In genomic region chr18:55322176-55322735, GRCh38 we compare ENCODE assay signal across 8 cellular contexts.
DNase-seq lines count a peak whose midpoint lies in the region; ATAC-seq and TF ChIP-seq lines count a peak whose summit lies in the region.

No MANE protein-coding gene starts in this region.

- no peaks in the 10 kb centered on the region for H3K9me1 ChIP-seq in IMR-90 (ENCODE audit: insufficient read depth, low read length)

- H3K27ac ChIP-seq in IMR-90 (ENCODE audit: insufficient read depth, low read length): peak overlapping the region; percentile 82
- H3K27ac ChIP-seq in left lung: peak overlapping the region; percentile 82 to 87

- dilution Hi-C loops in IMR-90 (cut with HindIII; ENCODE audit: low sequenced_read_pairs, unreplicated experiment): no loop called here

- peak overlapping the region; percentile 34 for H4K5ac ChIP-seq in IMR-90 (ENCODE audit: low read depth, low read length)

- peak overlapping the region; percentile 65 for H3K9ac ChIP-seq in IMR-90 (ENCODE audit: low read depth, low read length)

- no peak overlapping the region for H2BK20ac ChIP-seq in IMR-90 (ENCODE audit: low read depth, low read length)

- H3K27me3 ChIP-seq in IMR-90 (ENCODE audit: control insufficient read depth, insufficient read depth, low read length) (no peaks in the 10 kb centered on the region), left lung (no peaks in the 10 kb centered on the region)

- no CpG with 5 or more reads among the region's 30 CpGs for WGBS in IMR-90 (ENCODE audit: extremely low coverage in 2 of 2, insufficient read length in 1 of 2), 2 experiments

- peak overlapping the region; percentile 64 for H3K4ac ChIP-seq in IMR-90 (ENCODE audit: low read depth, low read length)

- no peak overlapping the region for H2AK5ac ChIP-seq in IMR-90 (ENCODE audit: low read depth, low read length)

- in situ Hi-C loops in IMR-90 (cut with MboI; ENCODE audit: low sequenced_read_pairs): no loop called here

- 0 out of 2 replicates have a peak overlapping the region, but pooled peaks have one; percentile 2 for H4K91ac ChIP-seq in IMR-90 (ENCODE audit: insufficient read depth, low read depth, low read length)

- H3K27ac Mint-ChIP-seq in stimulated activated naive CD8-positive, alpha-beta T cell treated with anti-CD3 and anti-CD28 coated beads, Interleukin-15, amount 100 ng/mL, for 72 hours: no peak overlapping the region

- H3K9me3 ChIP-seq in IMR-90 (ENCODE audit: control insufficient read depth, insufficient read depth, low read length) (no peaks in the 10 kb centered on the region), left lung (no peaks in the 10 kb centered on the region)

- TF ChIP-seq CTCF in IMR-90 (conservative IDR thresholded peaks at IDR 0.05; ENCODE audit: low read depth, low read length): 0 out of 2 replicates have a peak, but pooled peaks have one; percentile 14
- TF ChIP-seq CTCF in left lung (IDR thresholded peaks at IDR 0.05): no peak

- H3K4me1 ChIP-seq in IMR-90 (ENCODE audit: control insufficient read depth, insufficient read depth, low read length) (peaks cover 3% of the 10 kb centered on the region; the same call in 1 of the 2 replicates), left lung (peaks cover 0 to 23% of the 10 kb centered on the region in 2 donors)

- intact Hi-C loops in IMR-90 (cut with micrococcal nuclease): loop anchor here (5.0 to 10.0 kb wide), 2 partner anchors 460 to 637 kb away; no protein-coding TSS in a partner anchor
- intact Hi-C loops in left lung (cut with DNase I): no loop called here

- BruUV-seq in IMR-90 (replicated peaks; lab: Mats Ljungman, UMichigan): no TSS peak

- peak overlapping the region; percentile 76 for H3K56ac ChIP-seq in IMR-90 (ENCODE audit: extremely low read depth, insufficient read depth, low read length)

- no peak for TF ChIP-seq RAD21 in IMR-90 (IDR thresholded peaks at IDR 0.05; ENCODE audit: low read length)

- no peak overlapping the region for H2AK9ac ChIP-seq in IMR-90 (replicated peaks; ENCODE audit: low read depth, low read length, poor library complexity)

- H3K4me1 Mint-ChIP-seq in stimulated activated naive CD8-positive, alpha-beta T cell treated with anti-CD3 and anti-CD28 coated beads, Interleukin-15, amount 100 ng/mL, for 72 hours: peaks cover 8% of the 10 kb centered on the region

- H3K14ac ChIP-seq in IMR-90 (replicated peaks; ENCODE audit: low read depth, low read length): peak overlapping the region; percentile 89

- H3K18ac ChIP-seq in IMR-90 (ENCODE audit: low read depth, low read length): peak overlapping the region; percentile 28

- 0 out of 2 replicates have a peak, but pooled peaks have one; percentile 21 for TF ChIP-seq POLR2A in IMR-90 (IDR thresholded peaks at IDR 0.05; ENCODE audit: low read depth, low read length)

- H3K4me3 Mint-ChIP-seq in stimulated activated naive CD8-positive, alpha-beta T cell treated with anti-CD3 and anti-CD28 coated beads, Interleukin-15, amount 100 ng/mL, for 72 hours: peak overlapping the region; percentile 62 to 81

- H2BK5ac ChIP-seq in IMR-90 (ENCODE audit: low read depth, low read length, poor library complexity, severe bottlenecking): peak overlapping the region; percentile 78

- H2BK120ac ChIP-seq in IMR-90 (ENCODE audit: low read depth, low read length): peak overlapping the region; percentile 67

- peak overlapping the region; percentile 84 for H3K4me2 ChIP-seq in IMR-90 (ENCODE audit: low read depth, low read length)

- DNase-seq in IMR-90: peak; percentile 96
- peak; percentile 96 for DNase-seq in RPMI8226
- DNase-seq in ecto neural progenitor cell (ENCODE audit: low spot score): peak; percentile 76
- DNase-seq in left lung: peak; percentile 85 to 87
- peak in 1 of 2 donors; percentile 10 for DNase-seq in stimulated activated naive CD8-positive, alpha-beta T cell treated with anti-CD3 and anti-CD28 coated beads, Interleukin-15, amount 100 ng/mL, for 72 hours
- DNase-seq in GM19238 (ENCODE audit: insufficient read length, low spot score): no peak

- H2AFZ ChIP-seq in IMR-90 (replicated peaks; ENCODE audit: low read length, poor library complexity): peak overlapping the region; percentile 88

- H3K4me3 ChIP-seq in GM08714 (ENCODE audit: low read length) (peak overlapping the region; percentile 97), IMR-90 (ENCODE audit: insufficient read depth, low read depth, low read length) (peak overlapping the region; percentile 61), left lung (peak overlapping the region; percentile 42 to 47)

- H2BK15ac ChIP-seq in IMR-90 (ENCODE audit: low read depth, low read length): no peak overlapping the region

- POLR2A ChIA-PET in IMR-90 (lab: Charles Lee; ENCODE audit: unreplicated experiment): interaction anchor here (0.6 to 1.2 kb wide), 7 partner anchors 9 to 661 kb away, joined by 3 to 17 read pairs (median 7); no protein-coding TSS in a partner anchor

- no peaks in the 10 kb centered on the region for H3K9me3 Mint-ChIP-seq in stimulated activated naive CD8-positive, alpha-beta T cell treated with anti-CD3 and anti-CD28 coated beads, Interleukin-15, amount 100 ng/mL, for 72 hours

- H3K79me1 ChIP-seq in IMR-90 (ENCODE audit: low read depth in 1 of 2, low read length in 2 of 2): peaks cover 8 to 47% of the 10 kb centered on the region in 2 experiments

- H4K8ac ChIP-seq in IMR-90 (ENCODE audit: low read depth in 2 of 2, low read length in 2 of 2): peak overlapping the region; percentile 11 to 72; a peak in 1 of 4 replicates

- CTCF ChIA-PET in IMR-90 (lab: Yijun Ruan, JAX): interaction anchor here (0.7 to 1.9 kb wide), 4 partner anchors 9 to 93 kb away, joined by 3 to 6 read pairs (median 5); no protein-coding TSS in a partner anchor

- ATAC-seq in GM21717 (IDR thresholded peaks at IDR 0.05; ENCODE audit: unreplicated experiment): peak; percentile 64
- peak; percentile 59 for ATAC-seq in IMR-90 (ENCODE audit: low read depth)
- ATAC-seq in left lung: peak; percentile 85
- peak; percentile 68 for ATAC-seq in stimulated activated naive CD8-positive, alpha-beta T cell treated with anti-CD3 and anti-CD28 coated beads, Interleukin-15, amount 100 ng/mL, for 72 hours

- H3K36me3 ChIP-seq in IMR-90 (ENCODE audit: control insufficient read depth, insufficient read depth, low read length) (no peaks in the 10 kb centered on the region), left lung (no peaks in the 10 kb centered on the region)

- peaks cover 47% of the 10 kb centered on the region for H3K27me3 Mint-ChIP-seq in stimulated activated naive CD8-positive, alpha-beta T cell treated with anti-CD3 and anti-CD28 coated beads, Interleukin-15, amount 100 ng/mL, for 72 hours

- H3K23ac ChIP-seq in IMR-90 (ENCODE audit: low read depth, low read length): peak overlapping the region; percentile 75

- no peaks in the 10 kb centered on the region; the same call in 1 of the 2 replicates for H4K20me1 ChIP-seq in IMR-90 (ENCODE audit: insufficient read depth, low read length)

TF ChIP-seq in IMR-90, 13 proteins besides CTCF, POLR2A, EP300 and RAD21:
- TF ChIP-seq CHD1 (IDR thresholded peaks at IDR 0.05; ENCODE audit: low read depth, low read length) (no peak), MXI1 (IDR thresholded peaks at IDR 0.05; ENCODE audit: borderline replicate concordance, low read depth, low read length) (peak; percentile 8; the same call in 1 of the 2 replicates)

Comparison
In these comparisons a context has a peak if more than half of its experiments do, and no peak if none do; other contexts are left out.
1. H3K4me3 ChIP-seq: peak in every context shown above with its lines; median percentile 97 in GM08714; 61 in IMR-90; 44 in left lung.